In genomic region chr19:18558595-18558994, GRCh38 we compare ENCODE assay signal across 1 cellular context.
TF ChIP-seq lines count a peak whose summit lies in the region.

No MANE protein-coding gene starts in this region.

TF ChIP-seq in GM12878, 131 proteins besides CTCF, POLR2A, EP300 and RAD21:
- TF ChIP-seq ZNF384 (IDR thresholded peaks at IDR 0.05; ENCODE audit: borderline replicate concordance, low read depth, low read length), result peak; percentile 41; the same call in 1 of the 2 replicates
- TF ChIP-seq JUNB (IDR thresholded peaks at IDR 0.05), result no peak
